11 cellular contexts compared by ENCODE assay signal in the genomic region with DNA sequence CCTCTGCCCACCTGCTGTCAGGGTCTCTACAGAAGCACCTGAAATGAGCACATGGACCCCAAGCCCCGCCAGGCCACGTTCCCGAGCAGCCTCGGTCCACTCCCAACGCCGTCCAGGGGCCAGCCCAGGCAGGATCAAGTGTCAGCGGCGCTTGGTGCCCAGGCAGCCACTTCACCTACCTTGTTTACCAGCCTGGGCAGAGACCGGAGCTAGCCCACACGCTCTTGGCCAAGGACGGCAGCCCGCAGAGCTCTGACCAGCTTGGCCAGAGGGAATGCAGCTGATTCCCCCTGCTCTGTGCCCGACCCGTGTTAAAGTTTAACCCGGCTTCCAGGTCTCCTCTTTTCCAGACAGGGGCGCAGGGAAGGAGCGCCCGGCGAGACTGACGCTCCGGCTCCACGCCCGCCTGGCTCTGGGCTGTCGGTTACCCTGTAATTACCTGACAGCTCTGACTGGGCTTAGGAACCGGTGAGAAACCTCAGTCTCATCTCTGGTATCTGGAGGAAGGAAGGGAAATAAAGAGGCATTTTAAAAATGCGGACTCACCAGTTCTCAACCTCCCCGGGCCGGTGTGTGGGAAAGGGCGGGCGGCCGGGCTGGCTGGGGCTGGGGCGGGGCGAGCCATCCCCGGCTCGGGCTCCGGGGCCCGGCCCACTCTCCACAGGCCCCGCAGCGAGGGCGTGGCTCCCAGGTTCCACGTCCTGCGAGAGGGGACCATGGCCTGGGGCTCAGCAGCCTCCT. TPM values are rescaled to one million over a fixed set of nuclear protein-coding genes. Genes with fewer than 3 reads are reported as not detected.
A peak's percentile ranks its signal among the peaks of the same experiment; 100 is the strongest.
DNase-seq lines count a peak whose midpoint lies in the region; ATAC-seq and TF ChIP-seq lines count a peak whose summit lies in the region.
"Had no signal": no experiment of that assay in that cellular context is flagged by ENCODE, and none has a peak within 500 bp of the region (broad histone marks: within the 10 kb centered on the region; RNA-seq: fewer than 3 reads in every experiment).

No MANE protein-coding gene starts in this region.

- H2AFZ ChIP-seq in PC-9 (peak overlapping the region; percentile 69; the same call in 1 of the 2 replicates), neural progenitor cell (replicated peaks) (peak overlapping the region; percentile 64)

- H3K27me3 ChIP-seq in PC-9 (ENCODE audit: insufficient read depth, low read depth): no peaks in the 10 kb centered on the region
- H3K27me3 ChIP-seq in heart right ventricle: peaks cover 0 to 17% (median 0%) of the 10 kb centered on the region in 7 donors
- H3K27me3 ChIP-seq in neural progenitor cell: peaks cover 65% of the 10 kb centered on the region
- H3K27me3 ChIP-seq: SJCRH30 had no signal

- POLR2A ChIA-PET in PC-9 (lab: Charles Lee; ENCODE audit: unreplicated experiment): interaction anchor here (0.7 kb wide), 1 partner anchor 174 kb away, joined by 3 read pairs; no protein-coding TSS in a partner anchor

- H3K9me2 ChIP-seq in PC-9 (ENCODE audit: insufficient read depth): no peaks in the 10 kb centered on the region

- H3K9ac ChIP-seq in neural progenitor cell: no peak overlapping the region

- no TSS peak for BruUV-seq in Calu3 (replicated peaks; lab: Mats Ljungman, UMichigan)
- no TSS peak for BruUV-seq in PC-9 (replicated peaks; lab: Mats Ljungman, UMichigan)

- H3F3A ChIP-seq in PC-9 (ENCODE audit: insufficient read depth, low read depth): peaks cover 43% of the 10 kb centered on the region
- peaks cover 10% of the 10 kb centered on the region for H3F3A ChIP-seq in neural progenitor cell (ENCODE audit: low read depth)

- H3K9me3 Mint-ChIP-seq in Calu3 (ENCODE audit: low read depth, unreplicated experiment) (no peaks in the 10 kb centered on the region), neural progenitor cell (no peaks in the 10 kb centered on the region)
- H3K9me3 Mint-ChIP-seq: CD8-positive, alpha-beta memory T cell had no signal

- peak in 6 of 8 donors; percentile 21 to 53 (median 36) for ATAC-seq in heart right ventricle

- H3K4me2 ChIP-seq in PC-9: peak overlapping the region; percentile 100
- H3K4me2 ChIP-seq in neural progenitor cell: peak overlapping the region; percentile 73

- H3K27ac ChIP-seq in PC-9: peak overlapping the region; percentile 96
- peak overlapping the region in 9 of 10 donors; percentile 39 to 99 (median 62) for H3K27ac ChIP-seq in heart right ventricle
- H3K27ac ChIP-seq in neural progenitor cell: no peak overlapping the region
- H3K27ac ChIP-seq: SJCRH30 had no signal

- H3K9me3 ChIP-seq in PC-9 (ENCODE audit: insufficient read depth, low read depth) (no peaks in the 10 kb centered on the region), heart right ventricle (no peaks in the 10 kb centered on the region), neural progenitor cell (ENCODE audit: low read depth) (no peaks in the 10 kb centered on the region)
- H3K9me3 ChIP-seq: SJCRH30 had no signal

- H3K36me3 Mint-ChIP-seq in Calu3 (ENCODE audit: insufficient read depth, unreplicated experiment) (peaks cover 44% of the 10 kb centered on the region), neural progenitor cell (peaks cover 2% of the 10 kb centered on the region)

- peak overlapping the region; percentile 90 for H3K27ac Mint-ChIP-seq in Calu3 (ENCODE audit: unreplicated experiment)
- no peak overlapping the region for H3K27ac Mint-ChIP-seq in neural progenitor cell

- H3K4me1 Mint-ChIP-seq in Calu3 (ENCODE audit: low read depth, unreplicated experiment) (peaks cover 51% of the 10 kb centered on the region), neural progenitor cell (peaks cover 41% of the 10 kb centered on the region)

- no peaks in the 10 kb centered on the region for H4K20me1 ChIP-seq in PC-9 (ENCODE audit: insufficient read depth)
- peaks cover 3% of the 10 kb centered on the region for H4K20me1 ChIP-seq in neural progenitor cell (ENCODE audit: low read depth)

- H3K36me3 ChIP-seq in PC-9 (ENCODE audit: low read depth) (peaks cover 14% of the 10 kb centered on the region), heart right ventricle (peaks cover 0 to 53% (median 29%) of the 10 kb centered on the region in 9 donors), neural progenitor cell (no peaks in the 10 kb centered on the region)

- H3K4me1 ChIP-seq in PC-9 (replicated peaks; ENCODE audit: insufficient read depth): peaks cover 64% of the 10 kb centered on the region
- H3K4me1 ChIP-seq in heart right ventricle: peaks cover 26 to 70% (median 63%) of the 10 kb centered on the region in 9 donors
- H3K4me1 ChIP-seq in neural progenitor cell: peaks cover 21% of the 10 kb centered on the region

- H3K4me3 ChIP-seq in PC-9 (peak overlapping the region; percentile 72), heart right ventricle (peak overlapping the region in 8 of 10 donors; percentile 11 to 37 (median 24)), neural progenitor cell (peak overlapping the region; percentile 29)
- H3K4me3 ChIP-seq: SJCRH30 had no signal

- CTCF ChIA-PET in Calu3 (lab: Charles Lee) (interaction anchor here (0.6 to 4.5 kb wide), 10 partner anchors 10 to 202 kb away, joined by 3 to 38 read pairs (median 4); partner anchors contain the start of gene KATNB1), PC-9 (lab: Charles Lee) (interaction anchor here (0.6 to 0.9 kb wide), 3 partner anchors 17 to 101 kb away, joined by 3 to 7 read pairs (median 3); no protein-coding TSS in a partner anchor)

- H3K27me3 Mint-ChIP-seq in Calu3 (ENCODE audit: unreplicated experiment) (no peaks in the 10 kb centered on the region), neural progenitor cell (ENCODE audit: insufficient read depth, low read depth) (peaks cover 11% of the 10 kb centered on the region)

- DNase-seq in Calu3: peak; percentile 88
- DNase-seq in PC-9: peak; percentile 89 to 91
- peak in 1 of 2 donors; percentile 40 for DNase-seq in heart right ventricle
- peak; percentile 67 for DNase-seq in neural progenitor cell (ENCODE audit: low spot score)
- no peak for DNase-seq in activated T-cell treated with anti-CD3 and anti-CD28 coated beads, Interleukin-2, amount 50 U/mL, for 1 hour
- DNase-seq in activated CD4-positive, alpha-beta T cell treated with anti-CD3 and anti-CD28 coated beads, Interleukin-2, amount 50 U/mL, for 4 hours: no peak
- DNase-seq in NCI-H446 treated with DMSO at 0.1 percent for 48 hours (lab: John Stamatoyannopoulos, UW): no peak
- no peak for DNase-seq in occipital lobe (lab: John Stamatoyannopoulos, UW)
- DNase-seq: CD8-positive, alpha-beta memory T cell; immature natural killer cell; SJCRH30 had no signal

- peaks cover 51% of the 10 kb centered on the region for H3K79me2 ChIP-seq in PC-9 (ENCODE audit: low read depth)
- no peaks in the 10 kb centered on the region for H3K79me2 ChIP-seq in neural progenitor cell (ENCODE audit: low read depth)

- TF ChIP-seq CTCF in Calu3 (IDR thresholded peaks at IDR 0.05; ENCODE audit: unreplicated experiment): no peak
- no peak for TF ChIP-seq CTCF in PC-9 (conservative IDR thresholded peaks at IDR 0.05)
- TF ChIP-seq CTCF in heart right ventricle (IDR thresholded peaks at IDR 0.05): no peak
- no peak for TF ChIP-seq CTCF in neural progenitor cell (IDR thresholded peaks at IDR 0.05)

- 64 to 66% methylated on average over 42 of the region's 42 CpGs for WGBS in heart right ventricle, 2 donors

- intact Hi-C loops in Calu3 (cut with micrococcal nuclease; ENCODE audit: unreplicated experiment): loop anchor here (1.0 to 5.0 kb wide), 2 partner anchors 97 to 205 kb away; partner anchors contain the start of genes USB1 and ZNF319
- intact Hi-C loops in PC-9 (cut with micrococcal nuclease; ENCODE audit: unreplicated experiment): loop anchor here (1.0 to 2.0 kb wide), 4 partner anchors 13 to 201 kb away; no protein-coding TSS in a partner anchor
- intact Hi-C loops in heart right ventricle (cut with DNase I): loop anchor here in 4 of 10 donors (5.0 to 10.0 kb wide), 2 partner anchors 65 to 67 kb away; no protein-coding TSS in a partner anchor

- peak overlapping the region; percentile 76 for H3K4me3 Mint-ChIP-seq in Calu3 (ENCODE audit: low read depth, unreplicated experiment)
- no peak overlapping the region for H3K4me3 Mint-ChIP-seq in neural progenitor cell
- H3K4me3 Mint-ChIP-seq: CD8-positive, alpha-beta memory T cell; immature natural killer cell had no signal

RNA-seq across cellular contexts. Expression of gene KIFC3, which starts 4.6 kb away (rescaled TPM):
- total RNA-seq in Calu3 (2022) (64.6 and 68.4 TPM in 2 replicates), PC-9 (2021) (52.5 and 65.5 TPM in 2 replicates), heart right ventricle (10 to 100 TPM; 42.5 to 91.4 (median 63.5) TPM), neural progenitor cell (ENCODE audit: low replicate concordance) (0.28 and 1.6 TPM in 2 replicates), occipital lobe (44.6 TPM)
- polyA plus RNA-seq in heart right ventricle: 10 to 100 TPM; 47.4 to 97.4 TPM

Comparison
In these comparisons a context has a peak if more than half of its experiments do, and no peak if none do; other contexts are left out.
1. DNase-seq: peak in Calu3 (single experiment), PC-9 (2 of 2) and neural progenitor cell (single experiment); none in activated T-cell treated with anti-CD3 and anti-CD28 coated beads, Interleukin-2, amount 50 U/mL, for 1 hour (single experiment), activated CD4-positive, alpha-beta T cell treated with anti-CD3 and anti-CD28 coated beads, Interleukin-2, amount 50 U/mL, for 4 hours (0 of 2), NCI-H446 treated with DMSO at 0.1 percent for 48 hours (single experiment) and occipital lobe (single experiment).
2. RNA of gene KIFC3, which starts 4.6 kb away (total RNA-seq): 42.5 to 91.4 TPM in heart right ventricle, 64.6 to 68.4 TPM in Calu3, 52.5 to 65.5 TPM in PC-9 and 44.6 TPM in occipital lobe (single experiment); 0.28 to 1.6 TPM in neural progenitor cell; every median in the first group is over 10 times any median in the second.
3. Peak in every context shown above with its lines, with median percentiles within 50 percentile points of each other: H3K4me3 ChIP-seq.